Comparison of ENCODE assay signal across 29 cellular contexts in the genomic region with DNA sequence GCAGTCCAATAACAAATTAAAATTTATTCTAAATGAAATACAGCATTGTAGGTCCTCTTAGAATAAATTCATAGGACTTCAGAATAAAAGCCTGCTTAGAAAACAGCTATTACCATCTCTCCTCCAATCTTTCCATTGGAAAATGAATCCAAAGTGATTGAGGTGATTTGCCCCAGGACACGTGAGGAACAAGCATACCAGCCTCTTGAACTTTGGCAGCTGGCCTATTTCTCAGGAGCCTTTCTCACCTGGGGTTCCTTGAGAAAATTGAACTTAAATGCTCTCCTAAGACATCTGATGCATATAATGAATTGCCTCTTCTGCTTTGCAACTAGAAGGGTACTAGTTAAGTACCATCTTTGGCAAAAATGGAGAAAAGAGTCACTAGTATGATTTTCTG.
DNase-seq lines count a peak whose midpoint lies in the region; ATAC-seq and TF ChIP-seq lines count a peak whose summit lies in the region.
"Had no signal": no experiment of that assay in that cellular context is flagged by ENCODE, and none has a peak within 500 bp of the region (broad histone marks: within the 10 kb centered on the region; RNA-seq: fewer than 3 reads in every experiment).

No MANE protein-coding gene starts in this region.

- no peaks in the 10 kb centered on the region for H3K9me3 Mint-ChIP-seq in stimulated activated naive B cell treated with anti-CD40 and anti-IgM and Interleukin-4, amounts not matched to agents 10 μg/mL and 1 μg/mL and 100 μg/mL, for 72 hours
- H3K9me3 Mint-ChIP-seq: activated CD4-positive, alpha-beta T cell treated with anti-CD3 and anti-CD28 coated beads, Interleukin-2, amount 10 ng/mL, durations not matched to agents 24 days and 14 days; type B pancreatic cell; WTC11 had no signal

- no peak overlapping the region for H3K4me3 Mint-ChIP-seq in stimulated activated naive B cell treated with anti-CD40 and anti-IgM and Interleukin-4, amounts not matched to agents 10 μg/mL and 1 μg/mL and 100 μg/mL, for 72 hours
- H3K4me3 Mint-ChIP-seq: activated CD4-positive, alpha-beta T cell treated with anti-CD3 and anti-CD28 coated beads, Interleukin-2, amount 10 ng/mL, durations not matched to agents 24 days and 14 days; activated naive CD8-positive, alpha-beta T cell; CD4-positive, alpha-beta memory T cell; stimulated activated effector memory CD8-positive, alpha-beta T cell treated with anti-CD3 and anti-CD28 coated beads, Interleukin-12 subunit alpha, Interleukin-12 subunit beta, amount 100 ng/mL, for 72 hours; type B pancreatic cell; WTC11 had no signal

- H3K4me1 Mint-ChIP-seq in stimulated activated naive B cell treated with anti-CD40 and anti-IgM and Interleukin-4, amounts not matched to agents 10 μg/mL and 1 μg/mL and 100 μg/mL, for 72 hours = peaks cover 32 to 33% of the 10 kb centered on the region in 2 donors
- H3K4me1 Mint-ChIP-seq: activated CD4-positive, alpha-beta T cell treated with anti-CD3 and anti-CD28 coated beads, Interleukin-2, amount 10 ng/mL, durations not matched to agents 24 days and 14 days; CD4-positive, alpha-beta memory T cell; stimulated activated effector memory CD8-positive, alpha-beta T cell treated with anti-CD3 and anti-CD28 coated beads, Interleukin-12 subunit alpha, Interleukin-12 subunit beta, amount 100 ng/mL, for 72 hours had no signal

- peak; percentile 16 for DNase-seq in NCI-H2171 treated with DMSO at 0.1 percent for 48 hours (lab: John Stamatoyannopoulos, UW)
- DNase-seq in NCI-H2171 (lab: John Stamatoyannopoulos, UW) = no peak
- peak; percentile 53 for DNase-seq in NCI-H1105 (lab: John Stamatoyannopoulos, UW)
- DNase-seq in NCI-H2227 (lab: John Stamatoyannopoulos, UW; ENCODE audit: unreplicated experiment) = peak; percentile 61
- DNase-seq in stimulated activated naive B cell treated with anti-CD40 and anti-IgM and Interleukin-4, amounts not matched to agents 10 μg/mL and 1 μg/mL and 100 μg/mL, for 72 hours = no peak
- no peak for DNase-seq in NK-92 (lab: John Stamatoyannopoulos, UW; ENCODE audit: unreplicated experiment)
- DNase-seq: activated CD4-positive, alpha-beta T cell treated with anti-CD3 and anti-CD28 coated beads, Interleukin-2, amount 10 ng/mL, durations not matched to agents 24 days and 14 days; activated effector memory CD4-positive, alpha-beta T cell treated with Interleukin-2 at 50 U/mL for 16 hours; CD4-positive, alpha-beta memory T cell; dorsolateral prefrontal cortex; esophagus squamous epithelium; foreskin keratinocyte; head of caudate nucleus; islet precursor cell; left lung; mesenchymal stem cell; MM.1S; NCI-H146; NCI-H510A treated with DMSO at 0.1 percent for 48 hours; Peyer's patch; SJCRH30; stimulated activated CD4-positive, alpha-beta T cell treated with anti-CD3 and anti-CD28 coated beads, Interleukin-15, amount 100 ng/mL, for 24 hours; substantia nigra had no signal

- H3K27ac Mint-ChIP-seq in stimulated activated naive B cell treated with anti-CD40 and anti-IgM and Interleukin-4, amounts not matched to agents 10 μg/mL and 1 μg/mL and 100 μg/mL, for 72 hours = peak overlapping the region; percentile 62
- H3K27ac Mint-ChIP-seq: activated CD4-positive, alpha-beta T cell treated with anti-CD3 and anti-CD28 coated beads, Interleukin-2, amount 10 ng/mL, durations not matched to agents 24 days and 14 days; activated naive CD8-positive, alpha-beta T cell; CD4-positive, alpha-beta memory T cell; stimulated activated effector memory CD8-positive, alpha-beta T cell treated with anti-CD3 and anti-CD28 coated beads, Interleukin-12 subunit alpha, Interleukin-12 subunit beta, amount 100 ng/mL, for 72 hours; type B pancreatic cell had no signal

- H3K36me3 Mint-ChIP-seq in stimulated activated naive B cell treated with anti-CD40 and anti-IgM and Interleukin-4, amounts not matched to agents 10 μg/mL and 1 μg/mL and 100 μg/mL, for 72 hours = peaks cover 0 to 7% of the 10 kb centered on the region in 2 donors
- H3K36me3 Mint-ChIP-seq: activated naive CD8-positive, alpha-beta T cell; CD4-positive, alpha-beta memory T cell; stimulated activated effector memory CD8-positive, alpha-beta T cell treated with anti-CD3 and anti-CD28 coated beads, Interleukin-12 subunit alpha, Interleukin-12 subunit beta, amount 100 ng/mL, for 72 hours; type B pancreatic cell; WTC11 had no signal

- ATAC-seq in stimulated activated naive B cell treated with anti-CD40 and anti-IgM and Interleukin-4, amounts not matched to agents 10 μg/mL and 1 μg/mL and 100 μg/mL, for 72 hours (replicated peaks) = no peak
- ATAC-seq in SK-N-SH treated with all-trans-retinoic acid at 6 μM for 48 hours (no peak), HG03135 (IDR thresholded peaks at IDR 0.05; ENCODE audit: unreplicated experiment) (no peak)
- ATAC-seq: foreskin keratinocyte; stimulated activated effector memory CD8-positive, alpha-beta T cell treated with anti-CD3 and anti-CD28 coated beads, Interleukin-12 subunit alpha, Interleukin-12 subunit beta, amount 100 ng/mL, for 72 hours had no signal

- H3K27me3 Mint-ChIP-seq in stimulated activated naive B cell treated with anti-CD40 and anti-IgM and Interleukin-4, amounts not matched to agents 10 μg/mL and 1 μg/mL and 100 μg/mL, for 72 hours = no peaks in the 10 kb centered on the region
- H3K27me3 Mint-ChIP-seq: activated CD4-positive, alpha-beta T cell treated with anti-CD3 and anti-CD28 coated beads, Interleukin-2, amount 10 ng/mL, durations not matched to agents 24 days and 14 days; activated naive CD8-positive, alpha-beta T cell; type B pancreatic cell had no signal

TF ChIP-seq in SK-N-SH treated with all-trans-retinoic acid at 6 μM for 48 hours, 23 proteins besides CTCF, POLR2A, EP300 and RAD21:
- TF ChIP-seq RARB (CRISPR knock-in tag; IDR thresholded peaks at IDR 0.05) (no peak), PPARA (CRISPR knock-in tag; IDR thresholded peaks at IDR 0.05; ENCODE audit: borderline replicate concordance) (no peak), ZNF70 (CRISPR knock-in tag; IDR thresholded peaks at IDR 0.05) (no peak), ZFP30 (CRISPR knock-in tag; IDR thresholded peaks at IDR 0.05) (no peak), ESRRG (CRISPR knock-in tag; IDR thresholded peaks at IDR 0.05) (no peak), ZFP3 (CRISPR knock-in tag; IDR thresholded peaks at IDR 0.05) (no peak), ISL1 (CRISPR knock-in tag; IDR thresholded peaks at IDR 0.05) (no peak)
- TF ChIP-seq, protein P1, sequence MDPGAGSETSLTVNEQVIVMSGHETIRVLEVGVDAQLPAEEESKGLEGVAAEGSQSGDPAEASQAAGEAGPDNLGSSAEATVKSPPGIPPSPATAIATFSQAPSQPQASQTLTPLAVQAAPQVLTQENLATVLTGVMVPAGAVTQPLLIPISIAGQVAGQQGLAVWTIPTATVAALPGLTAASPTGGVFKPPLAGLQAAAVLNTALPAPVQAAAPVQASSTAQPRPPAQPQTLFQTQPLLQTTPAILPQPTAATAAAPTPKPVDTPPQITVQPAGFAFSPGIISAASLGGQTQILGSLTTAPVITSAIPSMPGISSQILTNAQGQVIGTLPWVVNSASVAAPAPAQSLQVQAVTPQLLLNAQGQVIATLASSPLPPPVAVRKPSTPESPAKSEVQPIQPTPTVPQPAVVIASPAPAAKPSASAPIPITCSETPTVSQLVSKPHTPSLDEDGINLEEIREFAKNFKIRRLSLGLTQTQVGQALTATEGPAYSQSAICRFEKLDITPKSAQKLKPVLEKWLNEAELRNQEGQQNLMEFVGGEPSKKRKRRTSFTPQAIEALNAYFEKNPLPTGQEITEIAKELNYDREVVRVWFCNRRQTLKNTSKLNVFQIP (CRISPR knock-in tag; IDR thresholded peaks at IDR 0.05; ENCODE audit: borderline replicate concordance, low read depth) = no peak
- TF ChIP-seq, protein P2, sequence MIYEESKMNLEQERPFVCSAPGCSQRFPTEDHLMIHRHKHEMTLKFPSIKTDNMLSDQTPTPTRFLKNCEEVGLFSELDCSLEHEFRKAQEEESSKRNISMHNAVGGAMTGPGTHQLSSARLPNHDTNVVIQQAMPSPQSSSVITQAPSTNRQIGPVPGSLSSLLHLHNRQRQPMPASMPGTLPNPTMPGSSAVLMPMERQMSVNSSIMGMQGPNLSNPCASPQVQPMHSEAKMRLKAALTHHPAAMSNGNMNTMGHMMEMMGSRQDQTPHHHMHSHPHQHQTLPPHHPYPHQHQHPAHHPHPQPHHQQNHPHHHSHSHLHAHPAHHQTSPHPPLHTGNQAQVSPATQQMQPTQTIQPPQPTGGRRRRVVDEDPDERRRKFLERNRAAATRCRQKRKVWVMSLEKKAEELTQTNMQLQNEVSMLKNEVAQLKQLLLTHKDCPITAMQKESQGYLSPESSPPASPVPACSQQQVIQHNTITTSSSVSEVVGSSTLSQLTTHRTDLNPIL (CRISPR knock-in tag; IDR thresholded peaks at IDR 0.05; ENCODE audit: low read depth) = no peak

Comparison
In these comparisons a context has a peak if more than half of its experiments do, and no peak if none do; other contexts are left out.
1. DNase-seq: peak in NCI-H2171 treated with DMSO at 0.1 percent for 48 hours (single experiment), NCI-H1105 (single experiment) and NCI-H2227 (single experiment); none in NCI-H2171 (single experiment), stimulated activated naive B cell treated with anti-CD40 and anti-IgM and Interleukin-4, amounts not matched to agents 10 μg/mL and 1 μg/mL and 100 μg/mL, for 72 hours (single experiment) and NK-92 (single experiment).